In genomic region chr20:44969320-44969879, GRCh38 we compare ENCODE assay signal across 9 cellular contexts. TPM values are rescaled to one million over a fixed set of nuclear protein-coding genes. Genes with fewer than 3 reads are reported as not detected.
DNase-seq lines count a peak whose midpoint lies in the region; ATAC-seq and TF ChIP-seq lines count a peak whose summit lies in the region.
"Had no signal": no experiment of that assay in that cellular context is flagged by ENCODE, and none has a peak within 500 bp of the region (broad histone marks: within the 10 kb centered on the region; RNA-seq: fewer than 3 reads in every experiment).

No MANE protein-coding gene starts in this region.

- H3K4me1 Mint-ChIP-seq in activated CD4-positive, alpha-beta T cell treated with anti-CD3 and anti-CD28 coated beads for 36 hours, result peaks cover 56% of the 10 kb centered on the region
- peaks cover 55% of the 10 kb centered on the region for H3K4me1 Mint-ChIP-seq in stimulated activated naive CD8-positive, alpha-beta T cell treated with anti-CD3 and anti-CD28 coated beads, Interleukin-15, amount 100 ng/mL, for 72 hours

- no peak overlapping the region for H2BK15ac ChIP-seq in neuronal stem cell (ENCODE audit: low read length)

- no peak overlapping the region for H2BK12ac ChIP-seq in neuronal stem cell (ENCODE audit: low read length)

- peak overlapping the region; percentile 98 for H3K27ac Mint-ChIP-seq in activated CD4-positive, alpha-beta T cell treated with anti-CD3 and anti-CD28 coated beads for 36 hours
- peak overlapping the region; percentile 92 to 96 for H3K27ac Mint-ChIP-seq in stimulated activated naive CD8-positive, alpha-beta T cell treated with anti-CD3 and anti-CD28 coated beads, Interleukin-15, amount 100 ng/mL, for 72 hours

- H3K14ac ChIP-seq in neuronal stem cell (ENCODE audit: low read length), result no peak overlapping the region

- WGBS in neuronal stem cell (ENCODE audit: extremely low coverage in 2 of 2, insufficient read length in 2 of 2, insufficient replicate concordance in 1 of 2), 2 donors, result no CpG with 5 or more reads among the region's 3 CpGs

- H3K4me3 ChIP-seq in SU-DHL-6 (ENCODE audit: insufficient read depth, low read length, poor library complexity, severe bottlenecking) (peak overlapping the region; percentile 95), neuronal stem cell (ENCODE audit: low read length in 2 of 2) (no peak overlapping the region)

- H2BK5ac ChIP-seq in neuronal stem cell (ENCODE audit: low read length), result no peak overlapping the region

- H3K36me3 ChIP-seq in SU-DHL-6 (ENCODE audit: low read length), result peaks cover 19% of the 10 kb centered on the region
- H3K36me3 ChIP-seq in neuronal stem cell (replicated peaks in 1 of 2; ENCODE audit: control insufficient read depth in 2 of 2, insufficient read depth in 2 of 2, low read length in 2 of 2), result peaks cover 0 to 30% of the 10 kb centered on the region in 2 donors

- no peak overlapping the region for H3K4ac ChIP-seq in neuronal stem cell (ENCODE audit: low read length)

- intact Hi-C loops in activated CD4-positive, alpha-beta T cell treated with anti-CD3 and anti-CD28 coated beads for 36 hours (cut with DNase I, micrococcal nuclease), result loop anchor here (5.0 to 10.0 kb wide), 9 partner anchors 57 to 1217 kb away; partner anchors contain the start of genes DNTTIP1 (in 1 of the 2), PABPC1L (in 1 of the 2), PIGT (in 1 of the 2) and SERINC3 (in 1 of the 2)

- ATAC-seq in activated CD4-positive, alpha-beta T cell treated with anti-CD3 and anti-CD28 coated beads for 36 hours, result peak; percentile 20
- ATAC-seq in stimulated activated naive CD8-positive, alpha-beta T cell treated with anti-CD3 and anti-CD28 coated beads, Interleukin-15, amount 100 ng/mL, for 72 hours, result no peak
- ATAC-seq in GM18498 (IDR thresholded peaks at IDR 0.05; ENCODE audit: unreplicated experiment), result no peak

- H4K91ac ChIP-seq in neuronal stem cell (ENCODE audit: low read depth, low read length, poor library complexity), result no peak overlapping the region

- H3F3A ChIP-seq in SU-DHL-6 (ENCODE audit: insufficient read depth), result peaks cover 39% of the 10 kb centered on the region

- H2BK120ac ChIP-seq in neuronal stem cell (ENCODE audit: low read depth, low read length), result no peak overlapping the region

- H3K27me3 ChIP-seq in SU-DHL-6 (ENCODE audit: low read length), result no peaks in the 10 kb centered on the region
- H3K27me3 ChIP-seq in neuronal stem cell (ENCODE audit: control insufficient read depth in 3 of 3, insufficient read depth in 3 of 3, low read depth in 1 of 3, low read length in 3 of 3), result no peaks in the 10 kb centered on the region

- H3K4me3 Mint-ChIP-seq in activated CD4-positive, alpha-beta T cell treated with anti-CD3 and anti-CD28 coated beads for 36 hours, result peak overlapping the region; percentile 94
- peak overlapping the region; percentile 98 to 99 for H3K4me3 Mint-ChIP-seq in stimulated activated naive CD8-positive, alpha-beta T cell treated with anti-CD3 and anti-CD28 coated beads, Interleukin-15, amount 100 ng/mL, for 72 hours

- H3K4me1 ChIP-seq in neuronal stem cell (ENCODE audit: control insufficient read depth in 2 of 2, insufficient read depth in 1 of 2, low read depth in 1 of 2, low read length in 2 of 2), result peaks cover 4 to 6% of the 10 kb centered on the region in 2 donors

- peaks cover 1% of the 10 kb centered on the region for H3K79me1 ChIP-seq in neuronal stem cell (ENCODE audit: low read depth, low read length)

- H3K27me3 Mint-ChIP-seq in activated CD4-positive, alpha-beta T cell treated with anti-CD3 and anti-CD28 coated beads for 36 hours, result no peaks in the 10 kb centered on the region
- H3K27me3 Mint-ChIP-seq in stimulated activated naive CD8-positive, alpha-beta T cell treated with anti-CD3 and anti-CD28 coated beads, Interleukin-15, amount 100 ng/mL, for 72 hours, result no peaks in the 10 kb centered on the region

- H2AK5ac ChIP-seq in neuronal stem cell (ENCODE audit: low read depth, low read length), result no peak overlapping the region

- H3K9ac ChIP-seq in SU-DHL-6 (ENCODE audit: low read length), result peak overlapping the region; percentile 96
- no peak overlapping the region for H3K9ac ChIP-seq in neuronal stem cell (ENCODE audit: low read depth, low read length, poor library complexity)

- peak overlapping the region; percentile 81 for H3K27ac ChIP-seq in SU-DHL-6 (ENCODE audit: low read depth, low read length)
- no peak overlapping the region for H3K27ac ChIP-seq in neuronal stem cell (replicated peaks; ENCODE audit: low read length)

- peaks cover 45% of the 10 kb centered on the region for H3K36me3 Mint-ChIP-seq in activated CD4-positive, alpha-beta T cell treated with anti-CD3 and anti-CD28 coated beads for 36 hours (ENCODE audit: low read depth)

- no peak overlapping the region for H4K8ac ChIP-seq in neuronal stem cell (ENCODE audit: low read depth, low read length)

- peaks cover 6% of the 10 kb centered on the region for H4K20me1 ChIP-seq in SU-DHL-6 (ENCODE audit: low read depth, low read length)

- TF ChIP-seq CTCF in SU-DHL-6 (IDR thresholded peaks at IDR 0.05; ENCODE audit: insufficient read depth, low read length, poor library complexity, severe bottlenecking), result no peak

- peak overlapping the region; percentile 88 for H3K4me2 ChIP-seq in SU-DHL-6 (ENCODE audit: low read depth, low read length, poor library complexity, severe bottlenecking)
- H3K4me2 ChIP-seq in neuronal stem cell (ENCODE audit: insufficient read depth, low read length, poor library complexity, severe bottlenecking), result no peak overlapping the region

- CTCF ChIA-PET in activated CD4-positive, alpha-beta T cell treated with anti-CD3 and anti-CD28 coated beads for 36 hours (lab: Charles Lee), result interaction anchor here (1.5 to 3.1 kb wide), 2 partner anchors 8 to 21 kb away, joined by 5 to 12 read pairs; no protein-coding TSS in a partner anchor

- POLR2A ChIA-PET in activated CD4-positive, alpha-beta T cell treated with anti-CD3 and anti-CD28 coated beads for 36 hours (lab: Charles Lee), result interaction anchor here (1.4 to 5.9 kb wide), 2 partner anchors 9 to 10 kb away, joined by 6 to 72 read pairs; partner anchors contain the start of gene TOMM34

- peaks cover 74% of the 10 kb centered on the region for H3K79me2 ChIP-seq in SU-DHL-6 (ENCODE audit: insufficient read depth, low read length)

- H2AFZ ChIP-seq in SU-DHL-6 (ENCODE audit: low read depth, low read length, severe bottlenecking), result no peak overlapping the region
- no peak overlapping the region for H2AFZ ChIP-seq in neuronal stem cell (ENCODE audit: low read length)

- peak; percentile 53 for DNase-seq in activated CD4-positive, alpha-beta T cell treated with anti-CD3 and anti-CD28 coated beads for 36 hours
- no peak for DNase-seq in activated CD4-positive, alpha-beta T cell treated with anti-CD3 and anti-CD28 coated beads for 1 hour
- DNase-seq in central memory CD4-positive, alpha-beta T cell, result peak; percentile 20
- peak in 1 of 2 donors; percentile 42 for DNase-seq in stimulated activated naive CD8-positive, alpha-beta T cell treated with anti-CD3 and anti-CD28 coated beads, Interleukin-15, amount 100 ng/mL, for 72 hours
- no peak for DNase-seq in neuronal stem cell (ENCODE audit: low spot score)
- DNase-seq in NCI-H526 (lab: John Stamatoyannopoulos, UW), result no peak
- DNase-seq: NCI-H146 had no signal

- H3K23ac ChIP-seq in neuronal stem cell (ENCODE audit: low read depth, low read length, poor library complexity), result no peak overlapping the region

- H3K9me3 Mint-ChIP-seq in activated CD4-positive, alpha-beta T cell treated with anti-CD3 and anti-CD28 coated beads for 36 hours (ENCODE audit: low read depth), result no peaks in the 10 kb centered on the region
- H3K9me3 Mint-ChIP-seq in stimulated activated naive CD8-positive, alpha-beta T cell treated with anti-CD3 and anti-CD28 coated beads, Interleukin-15, amount 100 ng/mL, for 72 hours, result no peaks in the 10 kb centered on the region

- H3K9me3 ChIP-seq in SU-DHL-6 (ENCODE audit: insufficient read depth, low read length) (no peaks in the 10 kb centered on the region), neuronal stem cell (replicated peaks in 1 of 2; ENCODE audit: control insufficient read depth in 2 of 2, insufficient read depth in 1 of 2, low read depth in 1 of 2, low read length in 2 of 2) (no peaks in the 10 kb centered on the region)

- no peak overlapping the region for H3K18ac ChIP-seq in neuronal stem cell (ENCODE audit: low read length)

- H3K9me2 ChIP-seq in SU-DHL-6 (replicated peaks; ENCODE audit: insufficient read depth, low read length), result no peaks in the 10 kb centered on the region

RNA-seq across cellular contexts. Expression of gene STK4, which starts 3.1 kb away (rescaled TPM):
- total RNA-seq in activated CD4-positive, alpha-beta T cell treated with anti-CD3 and anti-CD28 coated beads for 36 hours, result 100 to 1,000 TPM; 156 to 164 TPM
- polyA plus RNA-seq in neuronal stem cell (2013, experiment 1 of 2), result 17.2 TPM
- polyA plus RNA-seq in neuronal stem cell (2013, experiment 2 of 2), result 17.4 TPM

RNA-seq across cellular contexts. Expression of gene TOMM34, which starts 9.2 kb away (rescaled TPM):
- total RNA-seq in activated CD4-positive, alpha-beta T cell treated with anti-CD3 and anti-CD28 coated beads for 36 hours, result 10 to 100 TPM; 56.5 to 61.2 TPM
- 35.5 TPM for polyA plus RNA-seq in neuronal stem cell (2013, experiment 1 of 2)
- 35.4 TPM for polyA plus RNA-seq in neuronal stem cell (2013, experiment 2 of 2)

RNA-seq across cellular contexts. Expression of gene PABPC1L, which starts 59.5 kb away (rescaled TPM):
- 10 to 100 TPM; 61.7 to 71.3 TPM for total RNA-seq in activated CD4-positive, alpha-beta T cell treated with anti-CD3 and anti-CD28 coated beads for 36 hours
- 24.3 TPM for polyA plus RNA-seq in neuronal stem cell (2013, experiment 1 of 2)
- polyA plus RNA-seq in neuronal stem cell (2013, experiment 2 of 2), result 22.1 TPM

Comparison
In these comparisons a context has a peak if more than half of its experiments do, and no peak if none do; other contexts are left out.
1. DNase-seq: peak in activated CD4-positive, alpha-beta T cell treated with anti-CD3 and anti-CD28 coated beads for 36 hours (single experiment) and central memory CD4-positive, alpha-beta T cell (single experiment); none in activated CD4-positive, alpha-beta T cell treated with anti-CD3 and anti-CD28 coated beads for 1 hour (single experiment), neuronal stem cell (single experiment) and NCI-H526 (0 of 2).